In genomic region chr19:40798997-40799557, GRCh38 we compare ENCODE assay signal across 8 cellular contexts. TPM values are rescaled to one million over a fixed set of nuclear protein-coding genes. Genes with fewer than 3 reads are reported as not detected.
DNase-seq lines count a peak whose midpoint lies in the region; ATAC-seq and TF ChIP-seq lines count a peak whose summit lies in the region.

Gene EGLN2, plus strand, starts transcription at chr19:40799191. Its CDS starts 1,382 bp downstream, at chr19:40800573.

- no peaks in the 10 kb centered on the region for H3K9me3 ChIP-seq in SK-N-SH

- TF ChIP-seq CTCF in SK-N-SH (IDR thresholded peaks at IDR 0.05) (no peak), fibroblast of pulmonary artery (IDR thresholded peaks at IDR 0.05; ENCODE audit: low read length, missing control alignments) (no peak)

- DNase-seq in SK-N-SH (peak; percentile 98), fibroblast of pulmonary artery (ENCODE audit: low read depth) (no peak), occipital lobe (lab: John Stamatoyannopoulos, UW) (no peak), Kasumi-1 (lab: John Stamatoyannopoulos, UW) (no peak), NCI-H748 treated with DMSO at 0.1 percent for 48 hours (lab: John Stamatoyannopoulos, UW) (no peak)
- no peak for DNase-seq in stimulated activated CD4-positive, alpha-beta T cell treated with anti-CD3 and anti-CD28 coated beads, Interleukin-4, amount 100 ng/mL, for 4 hours

- H2AFZ ChIP-seq in SK-N-SH (ENCODE audit: low read depth), result peak within 1 kb of the TSS; percentile 83

- POLR2A ChIA-PET in SK-N-SH (lab: Yijun Ruan, JAX), result interaction anchor here (1.1 to 3.6 kb wide), 4 partner anchors 8 to 82 kb away, joined by 5 to 31 read pairs (median 8); partner anchors contain the start of genes ACTMAP, COQ8B, ITPKC and RAB4B

- H3K4me2 ChIP-seq in SK-N-SH, result peak within 1 kb of the TSS; percentile 98

- peak; percentile 47 for ATAC-seq in GM18519 (IDR thresholded peaks at IDR 0.05; ENCODE audit: low FRiP score, unreplicated experiment)
- peak; percentile 5 for ATAC-seq in HG02840 (IDR thresholded peaks at IDR 0.05; ENCODE audit: low FRiP score, unreplicated experiment)

- peak within 1 kb of the TSS; percentile 84 to 89 for H3K27ac ChIP-seq in SK-N-SH (ENCODE audit: low read depth in 2 of 2, low read length in 1 of 2)

- CTCF ChIA-PET in SK-N-SH (lab: Yijun Ruan, JAX), result interaction anchor here (0.6 to 3.7 kb wide), 12 partner anchors 8 to 196 kb away, joined by 3 to 20 read pairs (median 6); partner anchors contain the start of genes NUMBL and RAB4B

- 0% methylated on average over 9 of the region's 81 CpGs for WGBS in SK-N-SH (ENCODE audit: low lambda C conversion rate)

- peaks cover 35 to 44% of the 10 kb centered on the region in 2 experiments; a peak in 2 of 4 replicates for H3K4me1 ChIP-seq in SK-N-SH (ENCODE audit: control insufficient read depth in 1 of 2, insufficient read depth in 2 of 2, low read depth in 1 of 2, low read length in 1 of 2)

- H3K27me3 ChIP-seq in SK-N-SH (ENCODE audit: insufficient read depth), result no peaks in the 10 kb centered on the region

- no peak for TF ChIP-seq RAD21 in SK-N-SH (IDR thresholded peaks at IDR 0.05; ENCODE audit: low read length)

- H4K20me1 ChIP-seq in SK-N-SH (ENCODE audit: insufficient read depth), result peaks cover 45% of the 10 kb centered on the region

- peaks cover 21 to 25% of the 10 kb centered on the region in 2 experiments for H3K36me3 ChIP-seq in SK-N-SH (replicated peaks in 1 of 2; ENCODE audit: control insufficient read depth in 1 of 2, insufficient read depth in 2 of 2, low read length in 1 of 2)

- no peak for TF ChIP-seq EP300 in SK-N-SH (IDR thresholded peaks at IDR 0.05; ENCODE audit: borderline replicate concordance in 1 of 2, low read depth in 1 of 2, low read length in 1 of 2)

- H3K4me3 ChIP-seq in SK-N-SH (ENCODE audit: low read depth in 2 of 2, low read length in 1 of 2), result peak within 1 kb of the TSS; percentile 71 to 80
- H3K4me3 ChIP-seq in fibroblast of pulmonary artery (replicated peaks; ENCODE audit: low read depth, low read length), result peak within 1 kb of the TSS; percentile 86

- H3K79me2 ChIP-seq in SK-N-SH (ENCODE audit: insufficient read depth), result peaks cover 50% of the 10 kb centered on the region

- H3K9ac ChIP-seq in SK-N-SH, result peak within 1 kb of the TSS; percentile 83

- peaks cover 9% of the 10 kb centered on the region for H3F3A ChIP-seq in SK-N-SH (replicated peaks; ENCODE audit: insufficient read depth)

- no peaks in the 10 kb centered on the region for H3K9me2 ChIP-seq in SK-N-SH

TF ChIP-seq in SK-N-SH, 30 proteins besides CTCF, POLR2A, EP300 and RAD21:
- no peak for TF ChIP-seq IRF3 (IDR thresholded peaks at IDR 0.05; ENCODE audit: low read depth, low read length)
- TF ChIP-seq, protein P1, sequence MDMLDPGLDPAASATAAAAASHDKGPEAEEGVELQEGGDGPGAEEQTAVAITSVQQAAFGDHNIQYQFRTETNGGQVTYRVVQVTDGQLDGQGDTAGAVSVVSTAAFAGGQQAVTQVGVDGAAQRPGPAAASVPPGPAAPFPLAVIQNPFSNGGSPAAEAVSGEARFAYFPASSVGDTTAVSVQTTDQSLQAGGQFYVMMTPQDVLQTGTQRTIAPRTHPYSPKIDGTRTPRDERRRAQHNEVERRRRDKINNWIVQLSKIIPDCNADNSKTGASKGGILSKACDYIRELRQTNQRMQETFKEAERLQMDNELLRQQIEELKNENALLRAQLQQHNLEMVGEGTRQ (IDR thresholded peaks at IDR 0.05; ENCODE audit: borderline replicate concordance, low read depth, low read length), result peak; percentile 62
- 0 out of 2 replicates have a peak, but pooled peaks have one; percentile 23 for TF ChIP-seq MXI1 (IDR thresholded peaks at IDR 0.05; ENCODE audit: low read depth, low read length)
- TF ChIP-seq GABPA (IDR thresholded peaks at IDR 0.05; ENCODE audit: low read depth), result 0 out of 2 replicates have a peak, but pooled peaks have one; percentile 5
- TF ChIP-seq FOSL2 (IDR thresholded peaks at IDR 0.05; ENCODE audit: borderline replicate concordance, low read depth), result no peak
- 0 out of 2 replicates have a peak, but pooled peaks have one; percentile 48 for TF ChIP-seq TAF1 (IDR thresholded peaks at IDR 0.05; ENCODE audit: borderline replicate concordance, low read depth, low read length)
- TF ChIP-seq NRF1 (IDR thresholded peaks at IDR 0.05; ENCODE audit: low read depth, low read length), result peak; percentile 79
- TF ChIP-seq ELF1 (IDR thresholded peaks at IDR 0.05), result no peak
- TF ChIP-seq USF1 (IDR thresholded peaks at IDR 0.05; ENCODE audit: borderline replicate concordance, low read depth), result peak; percentile 80
- TF ChIP-seq SIN3A (IDR thresholded peaks at IDR 0.05; ENCODE audit: borderline replicate concordance, low read depth, low read length), result peak; percentile 12; the same call in 1 of the 2 replicates
- TF ChIP-seq RCOR1 (IDR thresholded peaks at IDR 0.05; ENCODE audit: low read length), result no peak
TF ChIP-seq in SK-N-SH: peak in this region for 7.

RNA-seq across cellular contexts. Expression of gene EGLN2, which starts in this region (rescaled TPM):
- 39.7 and 43.0 TPM in 2 replicates for polyA plus RNA-seq in SK-N-SH (2012; rRNA removed)
- polyA plus RNA-seq in SK-N-SH (2012; cell fraction: cytosol; rRNA removed), result 15.8 and 28.4 TPM in 2 replicates
- 68.5 and 79.1 TPM in 2 replicates for polyA plus RNA-seq in SK-N-SH (2012; cell fraction: nucleus; rRNA removed)
- total RNA-seq in occipital lobe, result 46.9 TPM
